In genomic region chr10:16988900-16989299, GRCh38 we compare ENCODE assay signal across 29 cellular contexts.
"Had no signal": no experiment of that assay in that cellular context is flagged by ENCODE, and none has a peak within 500 bp of the region (broad histone marks: within the 10 kb centered on the region; RNA-seq: fewer than 3 reads in every experiment).

No MANE protein-coding gene starts in this region.

- H3K27me3 Mint-ChIP-seq: activated CD4-positive, alpha-beta memory T cell treated with anti-CD3 and anti-CD28 coated beads for 36 hours; activated naive CD8-positive, alpha-beta T cell treated with anti-CD3 and anti-CD28 coated beads for 36 hours; T-cell had no signal

- H3K36me3 ChIP-seq: adrenal gland, breast epithelium, Peyer's patch had no signal

- H3K36me3 Mint-ChIP-seq: activated CD4-positive, alpha-beta memory T cell treated with anti-CD3 and anti-CD28 coated beads for 36 hours; activated naive CD8-positive, alpha-beta T cell treated with anti-CD3 and anti-CD28 coated beads for 36 hours had no signal

- H3K27ac Mint-ChIP-seq: activated B cell treated with CpG ODN at 0.5 μM for 24 hours; activated CD4-positive, alpha-beta memory T cell treated with anti-CD3 and anti-CD28 coated beads for 36 hours; activated CD4-positive, alpha-beta T cell treated with anti-CD3 and anti-CD28 coated beads, Interleukin-2, amount 10 ng/mL, durations not matched to agents 24 days and 14 days; activated naive CD8-positive, alpha-beta T cell treated with anti-CD3 and anti-CD28 coated beads for 36 hours; T-cell had no signal

- H3K9me3 Mint-ChIP-seq: activated CD4-positive, alpha-beta memory T cell treated with anti-CD3 and anti-CD28 coated beads for 36 hours; activated T-cell treated with anti-CD3 and anti-CD28 coated beads, Interleukin-2, amount 50 U/mL, for 4 hours had no signal

- H3K4me1 ChIP-seq: adrenal gland, Peyer's patch had no signal

- H3K9me3 ChIP-seq: adrenal gland, breast epithelium, Peyer's patch had no signal

- H3K4me3 ChIP-seq: adrenal gland, breast epithelium, Peyer's patch, SK-N-MC had no signal

- DNase-seq: activated B cell treated with CpG ODN at 0.5 μM for 24 hours; activated CD4-positive, alpha-beta memory T cell treated with anti-CD3 and anti-CD28 coated beads for 36 hours; activated CD4-positive, alpha-beta T cell treated with anti-CD3 and anti-CD28 coated beads for 1 hour; activated CD4-positive, alpha-beta T cell treated with anti-CD3 and anti-CD28 coated beads, Interleukin-2, amount 10 ng/mL, durations not matched to agents 24 days and 14 days; activated CD8-positive, alpha-beta memory T cell treated with anti-CD3 and anti-CD28 coated beads for 24 hours; activated effector memory CD4-positive, alpha-beta T cell treated with anti-CD3 and anti-CD28 coated beads, Interleukin-2, amount 50 U/mL, for 16 hours; activated naive CD4-positive, alpha-beta T cell treated with Interleukin-2 at 50 U/mL for 16 hours; activated naive CD8-positive, alpha-beta T cell treated with anti-CD3 and anti-CD28 coated beads for 36 hours; activated T-cell treated with anti-CD3 and anti-CD28 coated beads, Interleukin-2, amount 50 U/mL, for 4 hours; adrenal gland; anterior cingulate cortex; Kasumi-1; KBM-7; NCI-H1105 treated with DMSO at 0.1 percent for 48 hours; NCI-H1436 treated with DMSO at 0.1 percent for 48 hours; NCI-H1930; NCI-H345; NCI-H510A; NCI-H69; NK-92 treated with Interleukin-12 subunit alpha and Interleukin-12 subunit beta, amount 100 ng/mL, for 24 hours; OCI-M1; Peyer's patch; SHP77; T-cell; T-helper 2 cell; T1000 had no signal

- H3K4me1 Mint-ChIP-seq: activated B cell treated with CpG ODN at 0.5 μM for 24 hours; activated CD4-positive, alpha-beta T cell treated with anti-CD3 and anti-CD28 coated beads, Interleukin-2, amount 10 ng/mL, durations not matched to agents 24 days and 14 days; activated naive CD8-positive, alpha-beta T cell treated with anti-CD3 and anti-CD28 coated beads for 36 hours; T-cell had no signal

- ATAC-seq: activated T-cell treated with anti-CD3 and anti-CD28 coated beads, Interleukin-2, amount 50 U/mL, for 4 hours; T-cell had no signal

- H3K27ac ChIP-seq: adrenal gland, RWPE1 had no signal

- H3K27me3 ChIP-seq: adrenal gland, breast epithelium, Peyer's patch had no signal

- H3K4me3 Mint-ChIP-seq: activated B cell treated with CpG ODN at 0.5 μM for 24 hours; activated CD4-positive, alpha-beta memory T cell treated with anti-CD3 and anti-CD28 coated beads for 36 hours; activated CD4-positive, alpha-beta T cell treated with anti-CD3 and anti-CD28 coated beads, Interleukin-2, amount 10 ng/mL, durations not matched to agents 24 days and 14 days; activated naive CD8-positive, alpha-beta T cell treated with anti-CD3 and anti-CD28 coated beads for 36 hours; activated T-cell treated with anti-CD3 and anti-CD28 coated beads, Interleukin-2, amount 50 U/mL, for 4 hours; T-cell had no signal
